ENCODE assay signal across 24 cellular contexts in the genomic region with DNA sequence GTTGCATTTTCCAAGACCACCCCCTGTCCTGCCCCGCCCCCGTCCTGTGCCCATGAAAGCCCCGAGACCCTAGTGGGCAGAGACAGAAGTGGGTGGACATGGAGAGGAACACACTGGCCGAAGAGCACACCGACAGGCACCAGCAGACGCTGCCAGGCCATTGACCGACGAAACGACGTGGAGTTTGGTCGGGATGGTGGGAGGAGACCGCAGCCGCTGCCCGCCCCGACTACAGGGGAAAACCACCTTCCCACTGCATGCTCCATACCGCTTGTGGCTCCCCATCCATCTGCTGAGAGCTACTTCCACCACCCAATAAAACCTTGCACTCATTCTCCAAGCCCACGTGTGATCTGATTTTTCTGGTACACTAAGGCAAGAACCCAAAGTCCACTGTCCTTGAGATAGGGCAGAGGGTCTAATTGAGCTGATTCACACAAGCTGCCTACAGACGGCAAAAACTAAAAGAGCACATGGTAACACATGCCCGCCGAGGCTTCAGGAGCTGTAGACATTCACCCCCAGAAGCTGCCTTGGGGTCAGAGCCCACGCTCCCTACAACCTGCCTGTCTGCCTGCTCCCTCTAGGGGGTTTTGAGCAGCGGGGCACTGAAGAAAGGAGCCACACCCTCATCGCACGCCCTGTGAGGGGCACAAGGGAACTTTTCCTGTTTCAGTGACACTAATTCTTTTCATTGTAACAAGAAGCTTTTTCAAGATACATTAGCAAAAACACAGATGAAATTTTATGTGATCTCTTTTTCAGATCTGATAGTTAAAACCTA.
A peak's percentile ranks its signal among the peaks of the same experiment; 100 is the strongest.
DNase-seq lines count a peak whose midpoint lies in the region; ATAC-seq and TF ChIP-seq lines count a peak whose summit lies in the region.
"Had no signal": no experiment of that assay in that cellular context is flagged by ENCODE, and none has a peak within 500 bp of the region (broad histone marks: within the 10 kb centered on the region; RNA-seq: fewer than 3 reads in every experiment).

No MANE protein-coding gene starts in this region.

- no peak for ATAC-seq in omental fat pad (ENCODE audit: low FRiP score)
- ATAC-seq: stimulated activated naive CD8-positive, alpha-beta T cell treated with anti-CD3 and anti-CD28 coated beads, Interleukin-15, Interleukin-2, amounts not matched to agents 100 U/mL and 50 U/mL, for 24 hours had no signal

- no peaks in the 10 kb centered on the region for H3K4me1 ChIP-seq in BE2C
- H3K4me1 ChIP-seq: colonic mucosa, parathyroid adenoma, Peyer's patch, tibial nerve had no signal

- H3K36me3 ChIP-seq in BE2C: no peaks in the 10 kb centered on the region
- H3K36me3 ChIP-seq: brain microvascular endothelial cell, colonic mucosa, Peyer's patch, tibial nerve had no signal

- TF ChIP-seq CTCF in BE2C (IDR thresholded peaks at IDR 0.05; ENCODE audit: low read depth, low read length): peak; percentile 26
- peak; percentile 31 for TF ChIP-seq CTCF in GM12873 (IDR thresholded peaks at IDR 0.05; ENCODE audit: insufficient read depth, low read depth, low read length, missing control alignments)
- no peak for TF ChIP-seq CTCF in NB4 (IDR thresholded peaks at IDR 0.05; ENCODE audit: low read depth, low read length)
- TF ChIP-seq CTCF in fibroblast of the aortic adventitia (IDR thresholded peaks at IDR 0.05; ENCODE audit: insufficient read depth, low read length): peak; percentile 7
- TF ChIP-seq CTCF in coronary artery (IDR thresholded peaks at IDR 0.05): no peak
- no peak for TF ChIP-seq CTCF in omental fat pad (IDR thresholded peaks at IDR 0.05)

- no peak for TF ChIP-seq POLR2A in NB4 (IDR thresholded peaks at IDR 0.05; ENCODE audit: extremely low read depth, insufficient read length)

- no peaks in the 10 kb centered on the region for H3K9me3 ChIP-seq in BE2C
- H3K9me3 ChIP-seq: colonic mucosa, Peyer's patch, tibial nerve had no signal

- H3K27ac ChIP-seq in coronary artery: no peak overlapping the region
- H3K27ac ChIP-seq: brain microvascular endothelial cell, colonic mucosa, parathyroid adenoma, Peyer's patch, tibial nerve had no signal

- DNase-seq in BE2C (no peak), NB4 (ENCODE audit: low read depth) (peak; percentile 13), fibroblast of the aortic adventitia (ENCODE audit: low read depth) (no peak), coronary artery (ENCODE audit: low spot score) (no peak), amniotic stem cell (lab: John Stamatoyannopoulos, UW) (no peak), omental fat pad (ENCODE audit: low spot score) (no peak), midbrain (lab: John Stamatoyannopoulos, UW) (no peak)
- DNase-seq: activated CD4-positive, alpha-beta T cell treated with anti-CD3 and anti-CD28 coated beads for 1 hour; activated naive CD8-positive, alpha-beta T cell treated with anti-CD3 and anti-CD28 coated beads, Interleukin-2, amount 10 ng/mL, durations not matched to agents 7 days and 5 days; brain microvascular endothelial cell; colonic mucosa; GOT3; islet precursor cell; KBM-7; NCI-H1092; NCI-H2029 treated with DMSO at 0.1 percent for 48 hours; NCI-H526; Peyer's patch; stimulated activated CD4-positive, alpha-beta T cell treated with anti-CD3 and anti-CD28 coated beads, Interleukin-1b, Interleukin-23, amount 100 ng/mL, for 48 hours; stimulated activated naive CD8-positive, alpha-beta T cell treated with anti-CD3 and anti-CD28 coated beads, Interleukin-15, Interleukin-2, amounts not matched to agents 100 U/mL and 50 U/mL, for 24 hours had no signal

- H3K27me3 ChIP-seq in BE2C: peaks cover 6% of the 10 kb centered on the region; the same call in 1 of the 2 replicates
- H3K27me3 ChIP-seq: brain microvascular endothelial cell, colonic mucosa, Peyer's patch, tibial nerve had no signal

- no peak overlapping the region for H3K4me3 ChIP-seq in BE2C (ENCODE audit: low read depth, low read length)
- H3K4me3 ChIP-seq in NB4 (ENCODE audit: low read depth, low read length): no peak overlapping the region
- H3K4me3 ChIP-seq in fibroblast of the aortic adventitia (ENCODE audit: low read depth, low read length): no peak overlapping the region
- no peak overlapping the region for H3K4me3 ChIP-seq in coronary artery
- H3K4me3 ChIP-seq: colonic mucosa, lung, Peyer's patch, tibial nerve had no signal

Comparison
In these comparisons a context has a peak if more than half of its experiments do, and no peak if none do; other contexts are left out.
1. CTCF ChIP-seq: peak in BE2C (single experiment), GM12873 (single experiment) and fibroblast of the aortic adventitia (single experiment); none in NB4 (single experiment), coronary artery (single experiment) and omental fat pad (0 of 3).